Comparison of ENCODE assay signal across 15 cellular contexts in the genomic region with DNA sequence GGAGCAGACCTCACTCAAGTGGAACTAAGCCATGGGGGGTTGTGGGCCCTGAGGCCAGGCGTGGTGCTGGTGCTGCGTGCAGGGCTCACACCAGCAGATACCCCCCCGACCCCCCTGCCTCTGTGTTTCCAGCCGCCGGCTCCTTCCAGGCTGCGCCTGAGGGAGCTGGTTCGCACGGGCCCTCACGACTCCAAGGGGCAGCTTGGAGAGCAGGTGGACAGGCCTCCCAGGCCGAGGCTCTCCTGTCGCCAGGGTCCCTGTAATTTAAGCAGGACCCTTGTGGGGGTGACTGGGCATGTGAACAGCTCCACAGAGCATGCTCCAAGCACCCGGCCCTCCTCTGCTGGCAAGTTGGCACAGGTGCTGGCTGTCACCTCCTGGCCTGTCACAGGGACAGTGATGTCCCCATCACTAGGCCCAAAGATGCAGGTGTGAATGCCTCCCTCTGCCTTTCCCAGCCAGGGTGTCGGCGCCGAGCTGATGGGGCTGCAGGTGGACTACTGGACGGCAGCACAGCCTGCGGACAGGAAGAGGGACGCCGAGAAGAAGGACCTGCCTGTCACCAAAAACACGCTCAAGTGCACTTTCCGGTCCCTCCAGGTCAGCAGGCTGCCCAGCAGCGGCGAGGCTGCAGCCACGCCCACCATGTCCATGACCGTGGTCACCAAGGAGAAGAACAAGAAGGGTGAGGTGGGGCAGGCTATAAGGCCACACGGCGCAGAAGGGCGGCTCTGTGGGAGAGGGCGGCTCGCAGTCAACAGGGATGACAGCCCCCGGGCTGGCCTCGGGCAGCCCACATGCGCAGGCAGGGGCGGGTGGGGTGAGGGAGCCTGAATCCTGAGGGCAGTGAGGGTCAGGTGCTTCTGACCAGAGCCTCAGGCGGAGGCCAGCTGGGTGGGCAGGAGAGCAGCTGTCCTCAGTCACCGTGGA.
"Had no signal": no experiment of that assay in that cellular context is flagged by ENCODE, and none has a peak within 500 bp of the region (broad histone marks: within the 10 kb centered on the region; RNA-seq: fewer than 3 reads in every experiment).

No MANE protein-coding gene starts in this region.

- H3K27me3 ChIP-seq: left lung, ovary, tibial artery had no signal

- ATAC-seq: effector memory CD8-positive, alpha-beta T cell; left lung; stimulated activated effector memory CD8-positive, alpha-beta T cell treated with anti-CD3 and anti-CD28 coated beads, Interleukin-12 subunit alpha, Interleukin-12 subunit beta, amount 100 ng/mL, for 72 hours had no signal

- H3K9me3 ChIP-seq: left lung, ovary, tibial artery had no signal

- H3K36me3 ChIP-seq: ovary had no signal

- DNase-seq: activated B cell treated with CpG ODN at 0.5 μM for 24 hours; activated CD4-positive, alpha-beta T cell treated with anti-CD3 and anti-CD28 coated beads, Interleukin-2, amount 10 ng/mL, durations not matched to agents 7 days and 5 days; activated CD8-positive, alpha-beta memory T cell treated with anti-CD3 and anti-CD28 coated beads for 24 hours; activated naive CD4-positive, alpha-beta T cell treated with Interleukin-2 at 50 U/mL for 16 hours; central memory CD4-positive, alpha-beta T cell; cortex of kidney; effector memory CD8-positive, alpha-beta T cell; hypothalamus; mesendoderm; nephron progenitor cell; tibial artery had no signal

- H3K4me3 ChIP-seq: left lung, ovary, smooth muscle cell, tibial artery had no signal

- H3K27ac ChIP-seq: left lung, ovary, tibial artery had no signal
